8 cellular contexts compared by ENCODE assay signal in the genomic region with DNA sequence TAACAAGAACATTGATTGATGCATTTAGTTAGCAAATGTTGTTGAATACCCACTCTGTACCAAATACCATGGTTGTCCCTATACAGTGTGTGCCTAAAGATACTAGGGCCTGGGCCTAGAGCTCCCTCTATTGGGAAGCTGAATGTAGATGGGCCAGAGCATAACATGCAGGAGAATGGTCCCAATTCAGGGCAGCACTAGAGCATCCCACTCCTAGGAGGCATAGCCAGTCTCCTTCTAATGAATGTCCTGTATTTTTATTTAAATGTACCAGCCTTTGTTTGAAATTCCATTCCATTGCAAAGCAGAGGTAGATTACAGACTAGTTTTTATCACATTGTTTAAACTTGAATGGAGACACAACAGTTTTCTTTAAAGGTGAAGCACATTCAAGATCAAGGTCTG.
DNase-seq lines count a peak whose midpoint lies in the region; ATAC-seq, FAIRE-seq and TF ChIP-seq lines count a peak whose summit lies in the region.

No MANE protein-coding gene starts in this region.

- FAIRE-seq in A204.1 (lab: Jason Lieb, UNC): peak; percentile 49
- peak; percentile 94 for FAIRE-seq in H1 (lab: Jason Lieb, UNC)

- DNase-seq in HCEC 1CT: peak; percentile 67
- DNase-seq in LHCN-M2 (ENCODE audit: low read depth): peak; percentile 67
- DNase-seq in H1 (ENCODE audit: low read depth in 1 of 2, low spot score in 2 of 2): peak in 1 of 2 experiments; percentile 70
- DNase-seq in mesendoderm: peak; percentile 80
- DNase-seq in thoracic aorta (ENCODE audit: low spot score): no peak

- TF ChIP-seq EP300 in H1 (IDR thresholded peaks at IDR 0.05; ENCODE audit: borderline replicate concordance in 1 of 2, low read depth in 2 of 2, low read length in 2 of 2): no peak

- CTCF ChIA-PET in H1 (lab: Charles Lee; ENCODE audit: partially characterized antibody): interaction anchor here (0.7 to 2.5 kb wide), 17 partner anchors 14 to 563 kb away, joined by 3 to 27 read pairs (median 3); no protein-coding TSS in a partner anchor

- H3K56ac ChIP-seq in H1 (replicated peaks; ENCODE audit: insufficient read length, low read depth, low read length): no peak overlapping the region
- H3K56ac ChIP-seq in mesendoderm (ENCODE audit: low read length): no peak overlapping the region

- POLR2A ChIA-PET in H1 (lab: Charles Lee; ENCODE audit: partially characterized antibody): interaction anchor here (1.0 kb wide), 1 partner anchor 153 kb away, joined by 5 read pairs; a partner anchor contains a TSS

- H3K9me3 ChIP-seq in SU-DHL-6 (ENCODE audit: insufficient read depth, low read length) (no peaks in the 10 kb centered on the region), H1 (ENCODE audit: insufficient read depth in 2 of 2, low read depth in 1 of 2, low read length in 1 of 2) (no peaks in the 10 kb centered on the region), thoracic aorta (no peaks in the 10 kb centered on the region)

- no peak overlapping the region for H3K14ac ChIP-seq in H1 (ENCODE audit: insufficient read length)

- H3F3A ChIP-seq in SU-DHL-6 (ENCODE audit: insufficient read depth): no peaks in the 10 kb centered on the region

- no peak overlapping the region for H2BK5ac ChIP-seq in H1 (ENCODE audit: low read depth, low read length)
- no peak overlapping the region for H2BK5ac ChIP-seq in mesendoderm (ENCODE audit: low read length)

- no peak overlapping the region for H2AK5ac ChIP-seq in H1 (ENCODE audit: low read depth, low read length)
- H2AK5ac ChIP-seq in mesendoderm (ENCODE audit: low read length): no peak overlapping the region

- TF ChIP-seq RAD21 in H1 (IDR thresholded peaks at IDR 0.05 in 1 of 2, conservative IDR thresholded peaks at IDR 0.05 in 1 of 2; ENCODE audit: low read depth in 2 of 2, low read length in 2 of 2): peak; percentile 93 to 94

- no peak overlapping the region for H3K4me3 ChIP-seq in SU-DHL-6 (ENCODE audit: insufficient read depth, low read length, poor library complexity, severe bottlenecking)
- no peak overlapping the region for H3K4me3 ChIP-seq in H1 (ENCODE audit: extremely low read depth in 1 of 4, insufficient read depth in 2 of 4, low read depth in 3 of 4, low read length in 4 of 4)
- H3K4me3 ChIP-seq in mesendoderm (ENCODE audit: low read length): no peak overlapping the region
- no peak overlapping the region for H3K4me3 ChIP-seq in thoracic aorta

- H3K27me3 ChIP-seq in SU-DHL-6 (ENCODE audit: low read length) (no peaks in the 10 kb centered on the region), H1 (replicated peaks in 1 of 4; ENCODE audit: control insufficient read depth in 3 of 4, extremely low read depth in 1 of 4, insufficient read depth in 3 of 4, low read length in 3 of 4) (no peaks in the 10 kb centered on the region), mesendoderm (ENCODE audit: insufficient read depth, low read length, poor library complexity) (no peaks in the 10 kb centered on the region), thoracic aorta (replicated peaks; ENCODE audit: insufficient read depth) (no peaks in the 10 kb centered on the region)

- H4K8ac ChIP-seq in H1 (ENCODE audit: extremely low read depth, insufficient read depth, low read length): no peak overlapping the region
- H4K8ac ChIP-seq in mesendoderm (ENCODE audit: low read depth, low read length): no peak overlapping the region

- H2BK120ac ChIP-seq in H1 (replicated peaks; ENCODE audit: low read depth, low read length) (no peak overlapping the region), mesendoderm (ENCODE audit: low read depth, low read length) (no peak overlapping the region)

- no peak for ATAC-seq in thoracic aorta (ENCODE audit: insufficient number of reproducible peaks, low FRiP score, low read depth)

- H3K4me1 ChIP-seq in H1 (replicated peaks in 1 of 4; ENCODE audit: control insufficient read depth in 3 of 4, insufficient read depth in 4 of 4, low read length in 3 of 4) (peaks cover 0 to 4% (median 0%) of the 10 kb centered on the region in 4 experiments; a peak in 1 of 7 replicates), mesendoderm (ENCODE audit: control insufficient read depth, low read depth, low read length) (no peaks in the 10 kb centered on the region), thoracic aorta (ENCODE audit: control insufficient read depth in 1 of 2, low read depth in 2 of 2) (no peaks in the 10 kb centered on the region)

- no peaks in the 10 kb centered on the region for H3K9me2 ChIP-seq in SU-DHL-6 (replicated peaks; ENCODE audit: insufficient read depth, low read length)

- H4K91ac ChIP-seq in H1 (replicated peaks; ENCODE audit: insufficient read length, low read length): no peak overlapping the region

- H3K4me2 ChIP-seq in SU-DHL-6 (ENCODE audit: low read depth, low read length, poor library complexity, severe bottlenecking): no peak overlapping the region
- H3K4me2 ChIP-seq in H1 (ENCODE audit: insufficient read depth in 1 of 2, low read depth in 2 of 2, low read length in 2 of 2): no peak overlapping the region
- no peak overlapping the region for H3K4me2 ChIP-seq in mesendoderm (ENCODE audit: low read length)

- no peak overlapping the region for H2BK15ac ChIP-seq in H1 (ENCODE audit: low read length)
- no peak overlapping the region for H2BK15ac ChIP-seq in mesendoderm (replicated peaks; ENCODE audit: low read depth)

- no peak overlapping the region for H2AFZ ChIP-seq in SU-DHL-6 (ENCODE audit: low read depth, low read length, severe bottlenecking)
- H2AFZ ChIP-seq in H1 (ENCODE audit: low read length): no peak overlapping the region

- no peak overlapping the region for H2BK20ac ChIP-seq in H1 (ENCODE audit: low read length)

- TF ChIP-seq CTCF in GM12801 (IDR thresholded peaks at IDR 0.05; ENCODE audit: extremely low read depth, insufficient read length): peak; percentile 52
- TF ChIP-seq CTCF in SU-DHL-6 (IDR thresholded peaks at IDR 0.05; ENCODE audit: insufficient read depth, low read length, poor library complexity, severe bottlenecking): peak; percentile 47
- TF ChIP-seq CTCF in H1 (IDR thresholded peaks at IDR 0.05; ENCODE audit: control extremely low read depth in 1 of 3, insufficient read depth in 1 of 3, low read depth in 1 of 3, low read length in 3 of 3): peak; percentile 47 to 94 (median 81)
- peak; percentile 45 for TF ChIP-seq CTCF in thoracic aorta (IDR thresholded peaks at IDR 0.05)

- H3K23ac ChIP-seq in H1 (ENCODE audit: insufficient read length) (no peak overlapping the region), mesendoderm (ENCODE audit: low read length) (no peak overlapping the region)

- H3K27ac ChIP-seq in SU-DHL-6 (ENCODE audit: low read depth, low read length) (no peak overlapping the region), H1 (ENCODE audit: low read depth, low read length) (no peak overlapping the region), mesendoderm (ENCODE audit: low read depth, low read length) (no peak overlapping the region), thoracic aorta (no peak overlapping the region)

- no peak overlapping the region for H4K5ac ChIP-seq in H1 (ENCODE audit: insufficient read length, low read depth, low read length)
- no peak overlapping the region for H4K5ac ChIP-seq in mesendoderm (ENCODE audit: low read length)

- no peak for TF ChIP-seq POLR2A in H1 (IDR thresholded peaks at IDR 0.05; ENCODE audit: control extremely low read depth in 1 of 2, low read depth in 2 of 2, low read length in 2 of 2)

- H3K79me2 ChIP-seq in SU-DHL-6 (ENCODE audit: insufficient read depth, low read length) (no peaks in the 10 kb centered on the region), H1 (ENCODE audit: control insufficient read depth in 1 of 2, insufficient read depth in 2 of 2, low read length in 2 of 2) (no peaks in the 10 kb centered on the region), mesendoderm (ENCODE audit: control insufficient read depth, insufficient read depth, low read length) (peaks cover 1% of the 10 kb centered on the region)

- no peak overlapping the region for H2BK12ac ChIP-seq in H1 (ENCODE audit: low read depth, low read length)

- H3K23me2 ChIP-seq in H1 (ENCODE audit: low read depth, low read length): no peaks in the 10 kb centered on the region

- H3K9ac ChIP-seq in SU-DHL-6 (ENCODE audit: low read length) (no peak overlapping the region), H1 (replicated peaks in 1 of 4; ENCODE audit: extremely low read depth in 1 of 4, low read depth in 3 of 4, low read length in 3 of 4) (no peak overlapping the region), mesendoderm (ENCODE audit: low read length) (no peak overlapping the region)

- H3K18ac ChIP-seq in H1 (ENCODE audit: extremely low read depth, low read length) (no peak overlapping the region), mesendoderm (ENCODE audit: low read length) (no peak overlapping the region)

- H3K4ac ChIP-seq in H1 (replicated peaks; ENCODE audit: insufficient read length, low read depth, low read length) (no peak overlapping the region), mesendoderm (ENCODE audit: low read depth, low read length) (no peak overlapping the region)

- no peaks in the 10 kb centered on the region for H4K20me1 ChIP-seq in SU-DHL-6 (ENCODE audit: low read depth, low read length)
- H4K20me1 ChIP-seq in H1 (replicated peaks in 1 of 2; ENCODE audit: control insufficient read depth in 1 of 2, insufficient read depth in 2 of 2, low read length in 2 of 2): no peaks in the 10 kb centered on the region

- H3K36me3 ChIP-seq in SU-DHL-6 (ENCODE audit: low read length): no peaks in the 10 kb centered on the region
- H3K36me3 ChIP-seq in H1 (ENCODE audit: control insufficient read depth in 2 of 4, insufficient read depth in 4 of 4, low read length in 3 of 4): peaks cover 0 to 10% (median 5%) of the 10 kb centered on the region in 4 experiments; a peak in 3 of 8 replicates
- peaks cover 2% of the 10 kb centered on the region for H3K36me3 ChIP-seq in mesendoderm (ENCODE audit: control insufficient read depth, insufficient read depth, low read length)
- peaks cover 10% of the 10 kb centered on the region for H3K36me3 ChIP-seq in thoracic aorta

- H3K79me1 ChIP-seq in H1 (ENCODE audit: low read depth, low read length) (no peaks in the 10 kb centered on the region), mesendoderm (ENCODE audit: low read length) (no peaks in the 10 kb centered on the region)
